In genomic region chrX:2299871-2300270, GRCh38 we compare ENCODE assay signal across 26 cellular contexts.
"Had no signal": no experiment of that assay in that cellular context is flagged by ENCODE, and none has a peak within 500 bp of the region (broad histone marks: within the 10 kb centered on the region; RNA-seq: fewer than 3 reads in every experiment).

No MANE protein-coding gene starts in this region.

- ATAC-seq: activated CD4-positive, CD25-positive, alpha-beta regulatory T cell treated with anti-CD3 and anti-CD28 coated beads, Interleukin-2, amount 50 U/mL, for 24 hours; activated CD8-positive, alpha-beta T cell treated with anti-CD3 and anti-CD28 coated beads for 36 hours; activated T-cell treated with anti-CD3 and anti-CD28 coated beads, Interleukin-2, amount 50 U/mL, for 72 hours had no signal

- H3K4me1 ChIP-seq: Peyer's patch, SJCRH30 had no signal

- H3K36me3 Mint-ChIP-seq: activated naive CD4-positive, alpha-beta T cell treated with anti-CD3 and anti-CD28 coated beads, Interleukin-2, amount 10 ng/mL, durations not matched to agents 7 days and 5 days had no signal

- H3K27me3 ChIP-seq: Peyer's patch, SJCRH30 had no signal

- H3K4me1 Mint-ChIP-seq: activated naive CD4-positive, alpha-beta T cell treated with anti-CD3 and anti-CD28 coated beads, Interleukin-2, amount 10 ng/mL, durations not matched to agents 7 days and 5 days; activated naive CD8-positive, alpha-beta T cell treated with anti-CD3 and anti-CD28 coated beads, Interleukin-2, amount 10 ng/mL, durations not matched to agents 7 days and 5 days had no signal

- H3K9me3 ChIP-seq: Peyer's patch, SJCRH30 had no signal

- H3K4me3 ChIP-seq: Peyer's patch, SJCRH30 had no signal

- H3K27ac ChIP-seq: KMS-11, Peyer's patch, RWPE1, SJCRH30 had no signal

- H3K36me3 ChIP-seq: Peyer's patch, SJCRH30 had no signal

- H3K4me3 Mint-ChIP-seq: activated CD8-positive, alpha-beta T cell treated with anti-CD3 and anti-CD28 coated beads for 36 hours; activated naive CD4-positive, alpha-beta T cell treated with anti-CD3 and anti-CD28 coated beads, Interleukin-2, amount 10 ng/mL, durations not matched to agents 7 days and 5 days; activated naive CD8-positive, alpha-beta T cell treated with anti-CD3 and anti-CD28 coated beads, Interleukin-2, amount 10 ng/mL, durations not matched to agents 7 days and 5 days; activated T-cell treated with anti-CD3 and anti-CD28 coated beads, Interleukin-2, amount 50 U/mL, for 72 hours; brain; T-helper 1 cell treated with Interleukin-12 subunit alpha and Interleukin-12 subunit beta and Interleukin-4 antibody, amounts not matched to agents 30 μg/mL and 1 μg/mL, for 36 hours had no signal

- H3K27ac Mint-ChIP-seq: activated CD8-positive, alpha-beta T cell treated with anti-CD3 and anti-CD28 coated beads for 36 hours; activated naive CD4-positive, alpha-beta T cell treated with anti-CD3 and anti-CD28 coated beads, Interleukin-2, amount 10 ng/mL, durations not matched to agents 7 days and 5 days; activated naive CD8-positive, alpha-beta T cell treated with anti-CD3 and anti-CD28 coated beads, Interleukin-2, amount 10 ng/mL, durations not matched to agents 7 days and 5 days; activated T-cell treated with anti-CD3 and anti-CD28 coated beads, Interleukin-2, amount 50 U/mL, for 72 hours; activated T-helper 2 cell treated with anti-CD3 and anti-CD28 coated beads, Interferon-gamma antibody, Interleukin-2, Interleukin-4, amounts not matched to agents 10 μg/mL and 5 μg/mL and 100 μg/mL, durations not matched to agents 14 hours and 24 hours and 36 hours; T-helper 1 cell treated with Interleukin-12 subunit alpha and Interleukin-12 subunit beta and Interleukin-4 antibody, amounts not matched to agents 30 μg/mL and 1 μg/mL, for 36 hours had no signal

- DNase-seq: activated CD4-positive, alpha-beta T cell treated with anti-CD3 and anti-CD28 coated beads for 4 hours; activated CD8-positive, alpha-beta memory T cell treated with anti-CD3 and anti-CD28 coated beads, Interleukin-2, amount 50 U/mL, for 4 hours; activated CD8-positive, alpha-beta T cell treated with anti-CD3 and anti-CD28 coated beads for 36 hours; activated gamma-delta T cell treated with Interleukin-2 at 50 U/mL for 16 hours; activated naive CD4-positive, alpha-beta T cell treated with anti-CD3 and anti-CD28 coated beads, Interleukin-2, amount 10 ng/mL, durations not matched to agents 7 days and 5 days; activated naive CD8-positive, alpha-beta T cell treated with anti-CD3 and anti-CD28 coated beads, Interleukin-2, amount 10 ng/mL, durations not matched to agents 7 days and 5 days; activated T-cell treated with anti-CD3 and anti-CD28 coated beads, Interleukin-2, amount 50 U/mL, for 72 hours; NCI-H1092; NCI-H1417; NCI-H1694; NCI-H2029; NCI-H2107; NCI-H2171 treated with DMSO at 0.1 percent for 48 hours; NCI-H226; NCI-H526 treated with DMSO at 0.1 percent for 48 hours; NCI-H82; NK-92 treated with Interleukin-12 subunit alpha and Interleukin-12 subunit beta, amount 100 ng/mL, for 24 hours; Peyer's patch; Right ventricle myocardium superior; SJCRH30 had no signal

- H3K27me3 Mint-ChIP-seq: activated CD8-positive, alpha-beta T cell treated with anti-CD3 and anti-CD28 coated beads for 36 hours; activated naive CD4-positive, alpha-beta T cell treated with anti-CD3 and anti-CD28 coated beads, Interleukin-2, amount 10 ng/mL, durations not matched to agents 7 days and 5 days; activated naive CD8-positive, alpha-beta T cell treated with anti-CD3 and anti-CD28 coated beads, Interleukin-2, amount 10 ng/mL, durations not matched to agents 7 days and 5 days; brain had no signal
